Comparison of ENCODE assay signal across 32 cellular contexts in the genomic region with DNA sequence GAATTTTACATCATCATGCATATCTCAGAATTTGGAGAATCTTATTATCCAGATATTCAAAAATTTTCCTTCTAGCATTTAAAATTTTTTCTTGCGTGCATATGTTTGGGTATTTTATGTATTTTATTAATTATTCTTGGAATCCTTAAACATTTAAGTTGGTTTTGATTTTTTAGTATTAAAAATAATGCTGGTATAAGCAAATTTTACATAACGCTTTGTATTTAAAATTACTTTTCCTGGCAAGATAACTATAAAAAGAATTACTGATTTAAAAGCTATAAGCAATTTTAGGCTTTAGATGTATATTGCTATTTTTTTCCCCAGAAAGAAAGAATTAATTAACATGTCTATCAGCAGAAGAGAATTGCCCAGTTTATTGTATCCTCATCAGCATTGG.
DNase-seq lines count a peak whose midpoint lies in the region; ATAC-seq, FAIRE-seq and TF ChIP-seq lines count a peak whose summit lies in the region.
"Had no signal": no experiment of that assay in that cellular context is flagged by ENCODE, and none has a peak within 500 bp of the region (broad histone marks: within the 10 kb centered on the region; RNA-seq: fewer than 3 reads in every experiment).

No MANE protein-coding gene starts in this region.

- H2AK5ac ChIP-seq in IMR-90 (ENCODE audit: low read depth, low read length) = no peak overlapping the region

- no peak overlapping the region for H2BK20ac ChIP-seq in IMR-90 (ENCODE audit: low read depth, low read length)

- FAIRE-seq in HepG2 (lab: Jason Lieb, UNC) (no peak), A549 (lab: Jason Lieb, UNC) (no peak)
- FAIRE-seq: A204.1, D721Med had no signal

- ATAC-seq in HepG2 (no peak), right lobe of liver (no peak), A549 (no peak), IMR-90 (ENCODE audit: low read depth) (no peak)
- ATAC-seq: CD8-positive, alpha-beta T cell had no signal

- H4K5ac ChIP-seq in IMR-90 (ENCODE audit: low read depth, low read length) = no peak overlapping the region

- no peak overlapping the region for H3K9ac ChIP-seq in HepG2 (ENCODE audit: insufficient read depth, low read depth, low read length)
- no peak overlapping the region for H3K9ac ChIP-seq in IMR-90 (ENCODE audit: low read depth, low read length)
- H3K9ac ChIP-seq: BLaER1; BLaER1 treated with 17β-estradiol and CSF1 and Interleukin-3, amounts not matched to agents 10 nM and 100 nM had no signal

- no peaks in the 10 kb centered on the region for H3K79me1 ChIP-seq in IMR-90 (ENCODE audit: low read depth in 1 of 2, low read length in 2 of 2)

- 57% methylated on average over 2 of the region's 2 CpGs for WGBS in HepG2 (ENCODE audit: low lambda C conversion rate)
- WGBS in right lobe of liver (ENCODE audit: insufficient coverage, low coverage, low lambda C conversion rate, missing lambda C conversion rate) = 40% methylated on average over 2 of the region's 2 CpGs
- WGBS in A549 (ENCODE audit: missing lambda C conversion rate) = 2% methylated on average over 2 of the region's 2 CpGs
- no CpG with 5 or more reads among the region's 2 CpGs for WGBS in IMR-90 (ENCODE audit: extremely low coverage in 2 of 2, insufficient read length in 1 of 2), 2 experiments

- H3K56ac ChIP-seq in IMR-90 (ENCODE audit: extremely low read depth, insufficient read depth, low read length) = no peak overlapping the region

- H3K4ac ChIP-seq in IMR-90 (ENCODE audit: low read depth, low read length) = no peak overlapping the region

- H3K4me2 ChIP-seq in HepG2 (ENCODE audit: low read depth, low read length) (no peak overlapping the region), A549 (no peak overlapping the region), IMR-90 (ENCODE audit: low read depth, low read length) (no peak overlapping the region)
- H3K4me2 ChIP-seq: BLaER1; BLaER1 treated with 17β-estradiol and CSF1 and Interleukin-3, amounts not matched to agents 10 nM and 100 nM had no signal

- H2BK120ac ChIP-seq in IMR-90 (ENCODE audit: low read depth, low read length) = no peak overlapping the region

- no peak overlapping the region for H3K27ac ChIP-seq in HepG2 (ENCODE audit: extremely low read length, insufficient read depth, low read length)
- H3K27ac ChIP-seq in right lobe of liver = no peak overlapping the region
- no peak overlapping the region for H3K27ac ChIP-seq in A549
- no peak overlapping the region for H3K27ac ChIP-seq in IMR-90 (ENCODE audit: insufficient read depth, low read length)
- H3K27ac ChIP-seq: 22Rv1; BLaER1; BLaER1 treated with 17β-estradiol and CSF1 and Interleukin-3, amounts not matched to agents 10 nM and 100 nM; C4-2B had no signal

- TF ChIP-seq POLR2A in HepG2 (IDR thresholded peaks at IDR 0.05; ENCODE audit: insufficient read depth in 1 of 2, low read depth in 2 of 2, low read length in 2 of 2) = no peak
- TF ChIP-seq POLR2A in right lobe of liver (IDR thresholded peaks at IDR 0.05) = no peak
- no peak for TF ChIP-seq POLR2A in A549 (IDR thresholded peaks at IDR 0.05; ENCODE audit: low read length)
- TF ChIP-seq POLR2A in IMR-90 (IDR thresholded peaks at IDR 0.05; ENCODE audit: low read depth, low read length) = no peak

- no peaks in the 10 kb centered on the region for H3K36me3 ChIP-seq in HepG2 (replicated peaks in 1 of 2; ENCODE audit: control insufficient read depth in 1 of 2, insufficient read depth in 2 of 2, low read length in 2 of 2)
- H3K36me3 ChIP-seq in right lobe of liver = no peaks in the 10 kb centered on the region
- H3K36me3 ChIP-seq in IMR-90 (ENCODE audit: control insufficient read depth, insufficient read depth, low read length) = no peaks in the 10 kb centered on the region
- H3K36me3 ChIP-seq: BE2C; BLaER1; BLaER1 treated with 17β-estradiol and CSF1 and Interleukin-3, amounts not matched to agents 10 nM and 100 nM had no signal

- no TSS peak for BruUV-seq in HepG2 (replicated peaks; lab: Mats Ljungman, UMichigan)
- no TSS peak for BruUV-seq in IMR-90 (replicated peaks; lab: Mats Ljungman, UMichigan)

- peaks cover 10% of the 10 kb centered on the region; the same call in 1 of the 2 replicates for H3K9me3 ChIP-seq in HepG2 (ENCODE audit: low read length)
- H3K9me3 ChIP-seq in right lobe of liver = no peaks in the 10 kb centered on the region
- no peaks in the 10 kb centered on the region for H3K9me3 ChIP-seq in A549
- H3K9me3 ChIP-seq in IMR-90 (ENCODE audit: control insufficient read depth, insufficient read depth, low read length) = peaks cover 2% of the 10 kb centered on the region; the same call in 1 of the 2 replicates
- H3K9me3 ChIP-seq: BE2C; BLaER1; BLaER1 treated with 17β-estradiol and CSF1 and Interleukin-3, amounts not matched to agents 10 nM and 100 nM; Caco-2 had no signal

- in situ Hi-C loops in HepG2 (cut with HindIII; ENCODE audit: extremely low pct_ligation_motif_present, low pct_unique_long_range_greater_than_20kb) (no loop called here), IMR-90 (cut with MboI; ENCODE audit: low sequenced_read_pairs) (no loop called here)

- no peak overlapping the region for H3K18ac ChIP-seq in IMR-90 (ENCODE audit: low read depth, low read length)

- TF ChIP-seq EP300 in HepG2 (IDR thresholded peaks at IDR 0.05; ENCODE audit: low read depth in 2 of 2, low read length in 2 of 2) (no peak), HepG2 (CRISPR knock-in tag; IDR thresholded peaks at IDR 0.05; ENCODE audit: borderline replicate concordance) (no peak), A549 (IDR thresholded peaks at IDR 0.05) (no peak)

- no peak overlapping the region for H3K23ac ChIP-seq in IMR-90 (ENCODE audit: low read depth, low read length)

- no peak for TF ChIP-seq RAD21 in HepG2 (CRISPR knock-in tag; IDR thresholded peaks at IDR 0.05)
- no peak for TF ChIP-seq RAD21 in A549 (conservative IDR thresholded peaks at IDR 0.05 in 1 of 2, IDR thresholded peaks at IDR 0.05 in 1 of 2)
- no peak for TF ChIP-seq RAD21 in IMR-90 (IDR thresholded peaks at IDR 0.05; ENCODE audit: low read length)

- no peak overlapping the region for H4K8ac ChIP-seq in IMR-90 (ENCODE audit: low read depth in 2 of 2, low read length in 2 of 2)

- H2BK15ac ChIP-seq in IMR-90 (ENCODE audit: low read depth, low read length) = no peak overlapping the region

- intact Hi-C loops in HepG2 (cut with micrococcal nuclease; ENCODE audit: unreplicated experiment) (no loop called here), right lobe of liver (cut with DNase I) (no loop called here), IMR-90 (cut with micrococcal nuclease) (no loop called here)

- dilution Hi-C loops in IMR-90 (cut with HindIII; ENCODE audit: low sequenced_read_pairs, unreplicated experiment) = no loop called here

- H3K4me1 ChIP-seq in HepG2 (ENCODE audit: insufficient read depth, low read length) (no peaks in the 10 kb centered on the region), right lobe of liver (no peaks in the 10 kb centered on the region), A549 (no peaks in the 10 kb centered on the region), IMR-90 (ENCODE audit: control insufficient read depth, insufficient read depth, low read length) (no peaks in the 10 kb centered on the region)
- H3K4me1 ChIP-seq: BE2C; BLaER1; BLaER1 treated with 17β-estradiol and CSF1 and Interleukin-3, amounts not matched to agents 10 nM and 100 nM; Caco-2 had no signal

- CTCF ChIA-PET in HepG2 (lab: Yijun Ruan, JAX; ENCODE audit: low intra/inter-chr PET ratio, low total read pairs) (no interaction called here), A549 (lab: Yijun Ruan, JAX) (no interaction called here), IMR-90 (lab: Yijun Ruan, JAX) (no interaction called here)

- H4K20me1 ChIP-seq in HepG2 (ENCODE audit: insufficient read depth, low read length) = no peaks in the 10 kb centered on the region
- H4K20me1 ChIP-seq in IMR-90 (ENCODE audit: insufficient read depth, low read length) = no peaks in the 10 kb centered on the region
- H4K20me1 ChIP-seq: BLaER1; BLaER1 treated with 17β-estradiol and CSF1 and Interleukin-3, amounts not matched to agents 10 nM and 100 nM had no signal

- no peak for TF ChIP-seq CTCF in HepG2 (CRISPR knock-in tag; IDR thresholded peaks at IDR 0.05)
- TF ChIP-seq CTCF in right lobe of liver (IDR thresholded peaks at IDR 0.05) = no peak
- TF ChIP-seq CTCF in A549 (IDR thresholded peaks at IDR 0.05) = no peak
- no peak for TF ChIP-seq CTCF in IMR-90 (conservative IDR thresholded peaks at IDR 0.05; ENCODE audit: low read depth, low read length)

- H2AK9ac ChIP-seq in IMR-90 (replicated peaks; ENCODE audit: low read depth, low read length, poor library complexity) = no peak overlapping the region

- H3K14ac ChIP-seq in IMR-90 (replicated peaks; ENCODE audit: low read depth, low read length) = no peak overlapping the region

- POLR2A ChIA-PET in HepG2 (lab: Yijun Ruan, JAX) = no interaction called here
- POLR2A ChIA-PET in A549 (lab: Yijun Ruan, JAX) = no interaction called here
- POLR2A ChIA-PET in IMR-90 (lab: Charles Lee; ENCODE audit: unreplicated experiment) = no interaction called here

- no peak for DNase-seq in HepG2 (ENCODE audit: low spot score)
- no peak for DNase-seq in right lobe of liver
- no peak for DNase-seq in A549 (ENCODE audit: low read depth in 1 of 2, low spot score in 1 of 2)
- no peak for DNase-seq in IMR-90
- no peak for DNase-seq in stimulated activated naive CD4-positive, alpha-beta T cell treated with Interleukin-2 at 50 U/mL for 16 hours (lab: John Stamatoyannopoulos, UW)
- no peak for DNase-seq in DMS 273 (lab: John Stamatoyannopoulos, UW; ENCODE audit: unreplicated experiment)
- DNase-seq: 8988T; ACHN; AML-193; BE2C; C1 segment of cervical spinal cord; Caco-2; Calu3; CD4-positive, alpha-beta memory T cell; CD4-positive, alpha-beta T cell; CD4-positive, CD25-positive, alpha-beta regulatory T cell; CD8-positive, alpha-beta memory T cell; CD8-positive, alpha-beta T cell; COR-L47; DMS 273 treated with DMSO at 0.1 percent for 48 hours; DMS153; DMS53; DMS79; DMS79 treated with DMSO at 0.1 percent for 48 hours; DND-41; EL had no signal

- H3K27me3 ChIP-seq in HepG2 (ENCODE audit: control insufficient read depth in 1 of 2, insufficient read depth in 2 of 2, low read length in 2 of 2) = no peaks in the 10 kb centered on the region
- H3K27me3 ChIP-seq in right lobe of liver = no peaks in the 10 kb centered on the region
- H3K27me3 ChIP-seq in IMR-90 (ENCODE audit: control insufficient read depth, insufficient read depth, low read length) = no peaks in the 10 kb centered on the region
- H3K27me3 ChIP-seq: BE2C; BLaER1; BLaER1 treated with 17β-estradiol and CSF1 and Interleukin-3, amounts not matched to agents 10 nM and 100 nM had no signal

- H3K79me2 ChIP-seq in HepG2 (ENCODE audit: insufficient read depth, low read length) = no peaks in the 10 kb centered on the region

- no peak overlapping the region for H2AFZ ChIP-seq in HepG2 (ENCODE audit: low read length)
- no peak overlapping the region for H2AFZ ChIP-seq in IMR-90 (replicated peaks; ENCODE audit: low read length, poor library complexity)

- H2BK5ac ChIP-seq in IMR-90 (ENCODE audit: low read depth, low read length, poor library complexity, severe bottlenecking) = no peak overlapping the region

- no peaks in the 10 kb centered on the region for H3K9me1 ChIP-seq in IMR-90 (ENCODE audit: insufficient read depth, low read length)

- no peak overlapping the region for H3K4me3 ChIP-seq in HepG2 (replicated peaks in 1 of 3; ENCODE audit: insufficient read depth in 1 of 3, low read depth in 2 of 3, low read length in 3 of 3)
- no peak overlapping the region for H3K4me3 ChIP-seq in right lobe of liver
- no peak overlapping the region for H3K4me3 ChIP-seq in A549
- no peak overlapping the region for H3K4me3 ChIP-seq in IMR-90 (ENCODE audit: insufficient read depth, low read depth, low read length)
- H3K4me3 ChIP-seq: BLaER1; BLaER1 treated with 17β-estradiol and CSF1 and Interleukin-3, amounts not matched to agents 10 nM and 100 nM had no signal

- H4K91ac ChIP-seq in IMR-90 (ENCODE audit: insufficient read depth, low read depth, low read length) = no peak overlapping the region
